ENCODE assay signal across 8 cellular contexts in the genomic region with DNA sequence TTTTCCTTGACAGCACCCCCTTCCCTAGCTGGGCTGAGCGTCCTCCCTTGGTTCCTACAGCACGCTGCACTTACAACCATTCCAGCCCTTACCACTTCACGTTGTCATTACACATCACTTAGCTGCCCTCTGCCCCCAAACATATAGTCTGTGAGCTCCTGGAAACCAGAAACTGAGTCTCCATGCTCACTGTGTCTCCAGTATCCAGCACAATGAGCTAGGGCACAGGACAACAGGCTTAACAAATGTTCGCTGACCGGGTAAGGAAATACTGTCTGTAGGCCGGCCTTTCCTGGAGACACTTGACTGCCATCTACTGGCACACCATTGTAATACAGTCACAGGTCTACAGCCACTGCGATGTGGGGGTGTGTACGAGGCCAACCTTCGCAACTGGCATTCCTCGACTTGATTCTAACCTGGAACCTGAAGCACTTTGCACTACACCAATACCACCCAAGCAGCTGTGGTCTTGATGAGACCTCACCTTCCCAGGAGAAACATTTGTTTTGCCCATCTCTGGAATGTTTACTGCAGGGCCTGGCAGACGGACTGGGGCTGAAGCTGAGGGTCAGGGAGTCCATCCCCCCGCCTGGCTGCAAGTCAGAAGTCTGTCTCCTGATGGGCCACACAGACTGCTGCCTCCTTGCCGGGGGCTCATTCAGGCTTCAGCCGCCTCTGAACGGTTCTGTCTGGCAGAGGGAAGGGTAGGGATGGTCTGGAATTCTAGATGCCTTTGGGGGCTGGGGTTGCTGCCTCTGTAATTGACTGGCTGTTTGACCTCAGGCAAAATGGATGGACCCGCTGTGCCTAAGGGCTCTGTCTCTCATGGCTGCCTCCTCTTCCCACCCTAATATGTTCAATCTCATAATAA.
DNase-seq lines count a peak whose midpoint lies in the region; ATAC-seq and TF ChIP-seq lines count a peak whose summit lies in the region.

No MANE protein-coding gene starts in this region.

- peaks cover 0 to 11% (median 8%) of the 10 kb centered on the region in 3 donors for H3K4me1 Mint-ChIP-seq in naive B cell

- TF ChIP-seq CTCF in AG04449 (IDR thresholded peaks at IDR 0.05; ENCODE audit: insufficient read depth, low read length, missing control alignments) = peak; percentile 86
- TF ChIP-seq CTCF in thyroid gland (IDR thresholded peaks at IDR 0.05) = peak; percentile 79 to 95 (median 90)

- H3K4me1 ChIP-seq in thyroid gland = peaks cover 3 to 4% of the 10 kb centered on the region in 2 donors

- no peaks in the 10 kb centered on the region for H3K36me3 ChIP-seq in thyroid gland

- DNase-seq in AG04449 (ENCODE audit: low read depth, low spot score) = peak; percentile 21
- peak; percentile 44 for DNase-seq in GM19238 (ENCODE audit: insufficient read length, low spot score)
- peak; percentile 26 for DNase-seq in NCI-H510A treated with DMSO at 0.1 percent for 48 hours (lab: John Stamatoyannopoulos, UW)
- peak; percentile 59 for DNase-seq in activated CD8-positive, alpha-beta memory T cell treated with anti-CD3 and anti-CD28 coated beads, Interleukin-2, amount 50 U/mL, for 48 hours
- peak; percentile 56 for DNase-seq in fibroblast of gingiva (ENCODE audit: low read depth)
- peak; percentile 12 for DNase-seq in naive B cell
- DNase-seq in thyroid gland = peak; percentile 74 to 75

- peaks cover 0 to 7% of the 10 kb centered on the region in 2 donors for H3K36me3 Mint-ChIP-seq in naive B cell

- peak overlapping the region in 1 of 6 donors; percentile 82 for H3K27ac Mint-ChIP-seq in naive B cell

- no peaks in the 10 kb centered on the region for H3K27me3 ChIP-seq in thyroid gland

- POLR2A ChIA-PET in AG04449 (lab: Yijun Ruan, JAX) = interaction anchor here (1.7 kb wide), 1 partner anchor 185 kb away, joined by 7 read pairs; the partner anchor contains the start of gene TIMP3

- 44 to 45% methylated on average over 14 of the region's 16 CpGs for WGBS in thyroid gland, 2 donors

- ATAC-seq in naive B cell (ENCODE audit: low read depth in 2 of 2) (peak in 1 of 2 donors; percentile 32), HG03280 (IDR thresholded peaks at IDR 0.05; ENCODE audit: unreplicated experiment) (no peak)

- peaks cover 0 to 5% (median 4%) of the 10 kb centered on the region in 3 donors for H3K27me3 Mint-ChIP-seq in naive B cell

- H3K9me3 Mint-ChIP-seq in naive B cell = peaks cover 0 to 2% (median 0%) of the 10 kb centered on the region in 7 donors

- no peak for TF ChIP-seq POLR2A in thyroid gland (IDR thresholded peaks at IDR 0.05)

- no peaks in the 10 kb centered on the region for H3K9me3 ChIP-seq in thyroid gland

- no peak overlapping the region for H3K4me3 ChIP-seq in AG04449 (ENCODE audit: low read depth, low read length)
- H3K4me3 ChIP-seq in thyroid gland (replicated peaks in 1 of 3) = no peak overlapping the region

- peak overlapping the region in 1 of 8 donors; percentile 59 for H3K4me3 Mint-ChIP-seq in naive B cell

- intact Hi-C loops in thyroid gland (cut with DNase I) = loop anchor here (5.0 to 10.0 kb wide), 3 partner anchors 61 to 459 kb away; no protein-coding TSS in a partner anchor

- no peak overlapping the region for H3K27ac ChIP-seq in thyroid gland

- CTCF ChIA-PET in AG04449 (lab: Yijun Ruan, JAX) = interaction anchor here (0.6 to 5.3 kb wide), 49 partner anchors 9 to 584 kb away, joined by 3 to 90 read pairs (median 4); partner anchors contain the start of genes FBXO7, RTCB and TIMP3

Comparison
In these comparisons a context has a peak if more than half of its experiments do, and no peak if none do; other contexts are left out.
1. DNase-seq: peak in every context shown above with its lines; median percentile 74 in thyroid gland; 59 in activated CD8-positive, alpha-beta memory T cell treated with anti-CD3 and anti-CD28 coated beads, Interleukin-2, amount 50 U/mL, for 48 hours; 56 in fibroblast of gingiva; 44 in GM19238; 26 in NCI-H510A treated with DMSO at 0.1 percent for 48 hours; 21 in AG04449; 12 in naive B cell.